In the genomic region with DNA sequence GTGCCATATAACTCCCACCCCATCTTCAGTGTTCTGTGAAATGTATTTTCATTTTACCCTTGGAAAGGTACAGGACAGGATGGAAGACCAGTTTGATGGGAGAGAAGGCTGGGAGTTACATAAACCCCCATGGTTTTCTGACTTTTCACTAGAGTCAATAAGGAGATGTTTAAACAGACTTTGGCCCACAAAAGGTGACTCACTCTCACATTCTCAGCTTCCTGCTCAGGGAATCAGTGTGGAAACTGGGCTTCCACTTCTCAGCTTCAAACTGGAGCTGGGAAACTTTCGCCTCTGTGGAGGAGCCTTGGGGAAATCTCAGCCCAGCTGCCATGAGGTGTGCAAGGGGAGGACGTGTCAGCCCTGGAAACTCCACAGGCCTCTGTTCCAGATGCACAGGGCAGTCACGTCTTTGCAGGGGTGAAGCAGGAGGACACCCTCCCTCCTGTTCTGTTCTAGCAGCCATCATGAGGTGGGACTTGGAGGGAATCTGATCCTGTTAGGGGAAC, we compare ENCODE assay signal across 12 cellular contexts.
DNase-seq lines count a peak whose midpoint lies in the region; ATAC-seq, FAIRE-seq and TF ChIP-seq lines count a peak whose summit lies in the region.
"Had no signal": no experiment of that assay in that cellular context is flagged by ENCODE, and none has a peak within 500 bp of the region (broad histone marks: within the 10 kb centered on the region; RNA-seq: fewer than 3 reads in every experiment).

No MANE protein-coding gene starts in this region.

- no peak overlapping the region for H3K4me3 ChIP-seq in Panc1 (ENCODE audit: low read depth in 2 of 2, low read length in 2 of 2)
- no peak overlapping the region for H3K4me3 ChIP-seq in pancreas
- H3K4me3 ChIP-seq in left ventricle myocardium inferior = no peak overlapping the region
- no peak overlapping the region for H3K4me3 ChIP-seq in gastroesophageal sphincter

- DNase-seq in DMS 273 treated with DMSO at 0.1 percent for 48 hours (lab: John Stamatoyannopoulos, UW) (peak; percentile 29), Panc1 (ENCODE audit: low read depth, low spot score) (peak; percentile 4), fibroblast of peridontal ligament (ENCODE audit: extremely low read depth) (peak; percentile 9), pancreas (no peak), SKM-1 (lab: John Stamatoyannopoulos, UW; ENCODE audit: unreplicated experiment) (no peak), left ventricle myocardium inferior (no peak)
- DNase-seq in activated CD4-positive, alpha-beta T cell treated with anti-CD3 and anti-CD28 coated beads for 48 hours = no peak
- DNase-seq: aorta, Calu3, Kasumi-1, natural killer cell had no signal

- intact Hi-C loops in Panc1 (cut with micrococcal nuclease; ENCODE audit: unreplicated experiment) = no loop called here
- intact Hi-C loops in pancreas (cut with DNase I) = no loop called here
- intact Hi-C loops in left ventricle myocardium inferior (cut with micrococcal nuclease) = no loop called here

- in situ Hi-C loops in Panc1 (cut with HindIII; ENCODE audit: low pct_unique_long_range_greater_than_20kb, low sequenced_read_pairs) = no loop called here

- no TSS peak for BruUV-seq in Panc1 (replicated peaks; lab: Mats Ljungman, UMichigan)

- CTCF ChIA-PET in Panc1 (lab: Charles Lee) = no interaction called here

- FAIRE-seq in pancreas (lab: Jason Lieb, UNC) = no peak

- no peak overlapping the region for H3K27ac ChIP-seq in Panc1 (ENCODE audit: low read length)
- H3K27ac ChIP-seq in pancreas = no peak overlapping the region
- no peak overlapping the region for H3K27ac ChIP-seq in left ventricle myocardium inferior (replicated peaks)
- H3K27ac ChIP-seq in gastroesophageal sphincter = no peak overlapping the region

- no peak for TF ChIP-seq POLR2A in gastroesophageal sphincter (IDR thresholded peaks at IDR 0.05)

- no peak for TF ChIP-seq EP300 in gastroesophageal sphincter (IDR thresholded peaks at IDR 0.05)

- no peaks in the 10 kb centered on the region for H3K36me3 ChIP-seq in Panc1 (ENCODE audit: control insufficient read depth, insufficient read depth, low read length)
- H3K36me3 ChIP-seq in pancreas = no peaks in the 10 kb centered on the region
- no peaks in the 10 kb centered on the region for H3K36me3 ChIP-seq in left ventricle myocardium inferior
- H3K36me3 ChIP-seq in gastroesophageal sphincter = no peaks in the 10 kb centered on the region

- ATAC-seq in Panc1 = no peak
- ATAC-seq in pancreas = peak in 3 of 4 donors; percentile 33 to 77 (median 42)
- ATAC-seq in gastroesophageal sphincter = no peak
- ATAC-seq: natural killer cell had no signal

- H3K4me1 ChIP-seq in Panc1 (ENCODE audit: control insufficient read depth, insufficient read depth, low read length) (no peaks in the 10 kb centered on the region; the same call in 1 of the 2 replicates), pancreas (peaks cover 0 to 20% (median 0%) of the 10 kb centered on the region in 3 donors), left ventricle myocardium inferior (peaks cover 22% of the 10 kb centered on the region), gastroesophageal sphincter (peaks cover 0 to 14% (median 3%) of the 10 kb centered on the region in 3 donors)

- TF ChIP-seq CTCF in Panc1 (IDR thresholded peaks at IDR 0.05) (no peak), pancreas (IDR thresholded peaks at IDR 0.05) (no peak), left ventricle myocardium inferior (IDR thresholded peaks at IDR 0.05; ENCODE audit: borderline replicate concordance) (no peak), gastroesophageal sphincter (IDR thresholded peaks at IDR 0.05) (no peak)

- H3K9me3 ChIP-seq in Panc1 (ENCODE audit: control insufficient read depth, insufficient read depth, low read depth, low read length) (no peaks in the 10 kb centered on the region), pancreas (no peaks in the 10 kb centered on the region), left ventricle myocardium inferior (replicated peaks) (no peaks in the 10 kb centered on the region), gastroesophageal sphincter (no peaks in the 10 kb centered on the region)

- H3K27me3 ChIP-seq in Panc1 (ENCODE audit: control insufficient read depth, insufficient read depth, low read length) (no peaks in the 10 kb centered on the region), pancreas (no peaks in the 10 kb centered on the region), left ventricle myocardium inferior (ENCODE audit: low read depth) (no peaks in the 10 kb centered on the region), gastroesophageal sphincter (no peaks in the 10 kb centered on the region)

- POLR2A ChIA-PET in Panc1 (lab: Charles Lee) = interaction anchor here (0.5 to 0.6 kb wide), 2 partner anchors 16 to 87 kb away, joined by 6 to 15 read pairs; no protein-coding TSS in a partner anchor

- WGBS in pancreas, 2 donors = 84 to 91% methylated on average over 3 of the region's 3 CpGs
- WGBS in gastroesophageal sphincter (ENCODE audit: low coverage in 1 of 2), 2 donors = no CpG with 5 or more reads among the region's 3 CpGs

Comparison
In these comparisons a context has a peak if more than half of its experiments do, and no peak if none do; other contexts are left out.
1. DNase-seq: peak in DMS 273 treated with DMSO at 0.1 percent for 48 hours (single experiment), Panc1 (single experiment) and fibroblast of peridontal ligament (single experiment); none in pancreas (0 of 6), activated CD4-positive, alpha-beta T cell treated with anti-CD3 and anti-CD28 coated beads for 48 hours (single experiment), SKM-1 (single experiment) and left ventricle myocardium inferior (single experiment).
2. ATAC-seq: peak in pancreas (3 of 4); none in Panc1 (single experiment) and gastroesophageal sphincter (single experiment).